ENCODE assay signal across 8 cellular contexts in genomic region chr6:114083251-114083650, GRCh38.
"Had no signal": no experiment of that assay in that cellular context is flagged by ENCODE, and none has a peak within 500 bp of the region (broad histone marks: within the 10 kb centered on the region; RNA-seq: fewer than 3 reads in every experiment).

No MANE protein-coding gene starts in this region.

- ATAC-seq: HepG2, K562 had no signal

- H3K27ac ChIP-seq: HL-60, KMS-11 had no signal

- H3K27ac Mint-ChIP-seq: IgD-negative memory B cell had no signal

- H3K9me3 Mint-ChIP-seq: IgD-negative memory B cell had no signal

- DNase-seq: IMR-90, KBM-7, KG1 had no signal

- H3K9ac ChIP-seq: KMS-11 had no signal

- H3K4me3 ChIP-seq: K562 had no signal

- H3K4me2 ChIP-seq: KMS-11 had no signal

- H3K4me3 Mint-ChIP-seq: IgD-negative memory B cell had no signal

- H3K4me1 Mint-ChIP-seq: IgD-negative memory B cell had no signal
